ENCODE assay signal across 18 cellular contexts in the genomic region with DNA sequence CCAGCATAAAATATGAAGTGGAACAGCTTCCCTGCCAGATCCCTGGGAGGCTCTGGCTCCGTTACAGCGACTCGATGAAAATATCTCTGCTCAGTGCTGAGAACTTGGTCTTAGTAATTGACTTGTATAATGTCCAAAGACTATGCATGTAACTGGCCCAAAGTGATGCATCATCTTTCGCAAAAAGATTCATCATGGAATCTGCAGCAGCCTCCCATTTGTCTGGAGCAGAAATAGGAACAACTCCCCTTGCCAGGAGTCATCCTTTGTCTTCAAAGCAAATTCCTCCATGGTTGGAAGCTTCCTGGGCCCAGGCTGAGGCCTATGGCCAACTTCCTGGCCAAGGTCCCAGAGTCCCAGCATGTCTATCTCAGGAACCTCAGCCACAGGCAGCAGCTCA. TPM values are rescaled to one million over a fixed set of nuclear protein-coding genes. Genes with fewer than 3 reads are reported as not detected.
DNase-seq lines count a peak whose midpoint lies in the region; ATAC-seq and TF ChIP-seq lines count a peak whose summit lies in the region.
"Had no signal": no experiment of that assay in that cellular context is flagged by ENCODE, and none has a peak within 500 bp of the region (broad histone marks: within the 10 kb centered on the region; RNA-seq: fewer than 3 reads in every experiment).

No MANE protein-coding gene starts in this region.

- DNase-seq in AG10803 (ENCODE audit: low read depth) (peak; percentile 62), GM04503 (ENCODE audit: low read depth) (peak; percentile 27), dorsolateral prefrontal cortex (peak in 5 of 10 donors; percentile 37 to 62 (median 57)), pons (ENCODE audit: low spot score) (peak; percentile 11)
- DNase-seq in activated T-cell treated with anti-CD3 and anti-CD28 coated beads, Interleukin-2, amount 50 U/mL, for 24 hours, result no peak
- DNase-seq: CD4-positive, alpha-beta memory T cell; DND-41; HCEC 1CT; NCI-H524 treated with DMSO at 0.1 percent for 48 hours; NK-92 treated with Interleukin-12 subunit alpha and Interleukin-12 subunit beta, amount 100 ng/mL, for 24 hours; OCI-M1; RPMI8226 had no signal

- peaks cover 0 to 16% (median 0%) of the 10 kb centered on the region in 45 donors for H3K27me3 ChIP-seq in dorsolateral prefrontal cortex

- TF ChIP-seq CTCF in AG10803 (conservative IDR thresholded peaks at IDR 0.05; ENCODE audit: low read length) (no peak), dorsolateral prefrontal cortex (IDR thresholded peaks at IDR 0.05 in 54 of 56, conservative IDR thresholded peaks at IDR 0.05 in 2 of 56; ENCODE audit: low read depth in 1 of 56, partially characterized antibody in 56 of 56) (no peak)

- no peak overlapping the region for H3K27ac Mint-ChIP-seq in activated T-cell treated with anti-CD3 and anti-CD28 coated beads, Interleukin-2, amount 50 U/mL, for 24 hours
- H3K27ac Mint-ChIP-seq: B cell; CD4-positive, alpha-beta memory T cell had no signal

- peak overlapping the region in 56 of 59 donors; percentile 19 to 94 (median 78) for H3K27ac ChIP-seq in dorsolateral prefrontal cortex
- H3K27ac ChIP-seq: A549, HL-60 had no signal

- H3K36me3 Mint-ChIP-seq in activated T-cell treated with anti-CD3 and anti-CD28 coated beads, Interleukin-2, amount 50 U/mL, for 24 hours (ENCODE audit: low read depth), result no peaks in the 10 kb centered on the region
- H3K36me3 Mint-ChIP-seq: CD4-positive, alpha-beta memory T cell had no signal

- no peak overlapping the region for H3K4me3 Mint-ChIP-seq in activated T-cell treated with anti-CD3 and anti-CD28 coated beads, Interleukin-2, amount 50 U/mL, for 24 hours
- H3K4me3 Mint-ChIP-seq: B cell; CD4-positive, alpha-beta memory T cell had no signal

- H3K27me3 Mint-ChIP-seq in activated T-cell treated with anti-CD3 and anti-CD28 coated beads, Interleukin-2, amount 50 U/mL, for 24 hours, result peaks cover 73% of the 10 kb centered on the region

- intact Hi-C loops in dorsolateral prefrontal cortex (cut with DNase I), result no loop called here

- H3K4me1 Mint-ChIP-seq in activated T-cell treated with anti-CD3 and anti-CD28 coated beads, Interleukin-2, amount 50 U/mL, for 24 hours (ENCODE audit: low read depth), result peaks cover 10% of the 10 kb centered on the region

- no peaks in the 10 kb centered on the region for H3K9me3 Mint-ChIP-seq in activated T-cell treated with anti-CD3 and anti-CD28 coated beads, Interleukin-2, amount 50 U/mL, for 24 hours
- H3K9me3 Mint-ChIP-seq: CD4-positive, alpha-beta memory T cell had no signal

- no peak for ATAC-seq in GM21529 (IDR thresholded peaks at IDR 0.05; ENCODE audit: unreplicated experiment)
- ATAC-seq in HG02852 (IDR thresholded peaks at IDR 0.05; ENCODE audit: unreplicated experiment), result no peak
- ATAC-seq: A549 had no signal

- no peak overlapping the region for H3K4me3 ChIP-seq in AG10803 (ENCODE audit: low read length)
- no peak overlapping the region for H3K4me3 ChIP-seq in dorsolateral prefrontal cortex
- H3K4me3 ChIP-seq: A549 had no signal

RNA-seq across cellular contexts. Expression of a gene that starts 16.9 kb away (rescaled TPM):
- 100 to 1,000 TPM in 89 of 120 experiments, 10 to 100 TPM in 31; 37.5 to 182 (median 122) TPM for total RNA-seq in dorsolateral prefrontal cortex
- total RNA-seq: B cell; CD4-positive, alpha-beta memory T cell had no signal

RNA-seq across cellular contexts. Expression of a gene that starts 21.2 kb away (rescaled TPM):
- total RNA-seq in dorsolateral prefrontal cortex, result 1 to 10 TPM in 31 of 120 experiments, under 1 TPM in 53, not detected in 36; 0.28 to 5.6 (median 0.70) TPM
- total RNA-seq: B cell; CD4-positive, alpha-beta memory T cell; SK-MEL-5 had no signal
